8 cellular contexts compared by ENCODE assay signal in the genomic region with DNA sequence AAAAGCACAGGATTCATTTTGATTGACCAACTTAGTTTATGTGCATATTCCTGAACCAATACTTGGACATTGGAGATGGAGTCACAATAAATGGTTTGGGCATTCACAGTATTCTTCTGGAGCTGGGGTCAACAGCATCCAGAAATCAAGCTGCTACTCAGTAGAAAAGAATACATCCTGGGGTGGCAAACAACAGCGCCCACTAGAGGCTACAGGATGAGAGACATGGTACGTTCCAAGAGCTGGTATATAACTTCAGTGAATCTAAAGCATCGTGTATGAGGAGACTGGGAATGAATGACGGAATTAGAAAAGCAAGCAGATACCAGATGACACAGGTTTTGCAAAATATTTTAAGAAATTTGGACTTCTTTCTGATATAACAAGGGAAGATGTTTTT.
DNase-seq lines count a peak whose midpoint lies in the region; ATAC-seq, FAIRE-seq and TF ChIP-seq lines count a peak whose summit lies in the region.

No MANE protein-coding gene starts in this region.

- H3K4me2 ChIP-seq in DND-41 (ENCODE audit: insufficient read depth, low read length) (no peak overlapping the region), OCI-LY1 (ENCODE audit: low read length) (no peak overlapping the region)

- H3K9me2 ChIP-seq in OCI-LY1 (ENCODE audit: low read depth, low read length), result no peaks in the 10 kb centered on the region

- no peak overlapping the region for H3K4me3 Mint-ChIP-seq in natural killer cell

- FAIRE-seq in H54 (lab: Jason Lieb, UNC), result peak; percentile 88

- peaks cover 18 to 27% of the 10 kb centered on the region in 2 donors for H3K9me3 Mint-ChIP-seq in natural killer cell

- no peaks in the 10 kb centered on the region for H3K4me1 Mint-ChIP-seq in natural killer cell

- H3K4me1 ChIP-seq in DND-41 (ENCODE audit: insufficient read depth, low read length), result no peaks in the 10 kb centered on the region
- no peaks in the 10 kb centered on the region for H3K4me1 ChIP-seq in OCI-LY1 (ENCODE audit: insufficient read depth, low read length, severe bottlenecking)

- no peaks in the 10 kb centered on the region for H3F3A ChIP-seq in OCI-LY1 (ENCODE audit: insufficient read depth, low read length)

- H3K4me3 ChIP-seq in DND-41 (ENCODE audit: low read depth in 1 of 2, low read length in 2 of 2), result no peak overlapping the region
- no peak overlapping the region for H3K4me3 ChIP-seq in OCI-LY1 (ENCODE audit: low read depth, low read length, poor library complexity, severe bottlenecking)

- H3K79me2 ChIP-seq in DND-41 (ENCODE audit: insufficient read depth, low read length) (no peaks in the 10 kb centered on the region), OCI-LY1 (ENCODE audit: insufficient read depth, low read length) (no peaks in the 10 kb centered on the region)

- no peak overlapping the region for H3K27ac ChIP-seq in DND-41 (ENCODE audit: low read length)
- no peak overlapping the region for H3K27ac ChIP-seq in OCI-LY1 (ENCODE audit: low read depth, low read length, poor library complexity, severe bottlenecking)

- ATAC-seq in DND-41 (ENCODE audit: insufficient read depth, low read depth), result no peak
- ATAC-seq in natural killer cell, result no peak
- no peak for ATAC-seq in left colon

- peak; percentile 9 for DNase-seq in DND-41
- no peak for DNase-seq in H54 (ENCODE audit: insufficient read length, low spot score)
- peak; percentile 9 for DNase-seq in glomerular visceral epithelial cell (ENCODE audit: extremely low spot score)
- DNase-seq in NCI-H2107 (lab: John Stamatoyannopoulos, UW), result no peak
- no peak for DNase-seq in NCI-H774 (lab: John Stamatoyannopoulos, UW)
- no peak for DNase-seq in natural killer cell
- no peak for DNase-seq in left colon

- H3K36me3 ChIP-seq in DND-41 (ENCODE audit: insufficient read depth, low read length), result no peaks in the 10 kb centered on the region
- H3K36me3 ChIP-seq in OCI-LY1 (ENCODE audit: insufficient read depth, low read length), result no peaks in the 10 kb centered on the region

- intact Hi-C loops in natural killer cell (cut with micrococcal nuclease), result no loop called here
- intact Hi-C loops in left colon (cut with DNase I, micrococcal nuclease), result no loop called here

- H4K20me1 ChIP-seq in DND-41 (ENCODE audit: insufficient read depth, low read length) (no peaks in the 10 kb centered on the region), OCI-LY1 (ENCODE audit: insufficient read depth, low read length) (no peaks in the 10 kb centered on the region)

- no peak overlapping the region for H3K9ac ChIP-seq in DND-41 (ENCODE audit: low read depth, low read length)
- H3K9ac ChIP-seq in OCI-LY1 (ENCODE audit: low read length), result no peak overlapping the region

- no peak overlapping the region for H2AFZ ChIP-seq in DND-41 (ENCODE audit: low read depth, low read length)
- no peak overlapping the region for H2AFZ ChIP-seq in OCI-LY1 (ENCODE audit: low read length)

- TF ChIP-seq CTCF in DND-41 (IDR thresholded peaks at IDR 0.05; ENCODE audit: borderline replicate concordance, extremely low read depth, low read length, poor library complexity, severe bottlenecking) (peak; percentile 59), OCI-LY1 (IDR thresholded peaks at IDR 0.05; ENCODE audit: low read length) (peak; percentile 64), natural killer cell (IDR thresholded peaks at IDR 0.05) (no peak)

- H3K36me3 Mint-ChIP-seq in natural killer cell, result no peaks in the 10 kb centered on the region

- H3K9me3 ChIP-seq in DND-41 (ENCODE audit: insufficient read depth, low read length, severe bottlenecking) (no peaks in the 10 kb centered on the region), OCI-LY1 (ENCODE audit: low read length) (no peaks in the 10 kb centered on the region)

- no peak for TF ChIP-seq POLR2A in H54 (IDR thresholded peaks at IDR 0.05; ENCODE audit: low read depth, low read length)

- H3K27me3 Mint-ChIP-seq in natural killer cell (ENCODE audit: low read depth in 2 of 2), result no peaks in the 10 kb centered on the region

- H3K27me3 ChIP-seq in DND-41 (ENCODE audit: insufficient read depth, low read length, poor library complexity) (no peaks in the 10 kb centered on the region), OCI-LY1 (ENCODE audit: insufficient read depth, low read length) (no peaks in the 10 kb centered on the region)

- no peak overlapping the region for H3K27ac Mint-ChIP-seq in natural killer cell

Comparison
In these comparisons a context has a peak if more than half of its experiments do, and no peak if none do; other contexts are left out.
1. DNase-seq: peak in DND-41 (single experiment) and glomerular visceral epithelial cell (single experiment); none in H54 (single experiment), NCI-H2107 (single experiment), NCI-H774 (single experiment), natural killer cell (single experiment) and left colon (0 of 2).